Comparison of ENCODE assay signal across 8 cellular contexts in the genomic region with DNA sequence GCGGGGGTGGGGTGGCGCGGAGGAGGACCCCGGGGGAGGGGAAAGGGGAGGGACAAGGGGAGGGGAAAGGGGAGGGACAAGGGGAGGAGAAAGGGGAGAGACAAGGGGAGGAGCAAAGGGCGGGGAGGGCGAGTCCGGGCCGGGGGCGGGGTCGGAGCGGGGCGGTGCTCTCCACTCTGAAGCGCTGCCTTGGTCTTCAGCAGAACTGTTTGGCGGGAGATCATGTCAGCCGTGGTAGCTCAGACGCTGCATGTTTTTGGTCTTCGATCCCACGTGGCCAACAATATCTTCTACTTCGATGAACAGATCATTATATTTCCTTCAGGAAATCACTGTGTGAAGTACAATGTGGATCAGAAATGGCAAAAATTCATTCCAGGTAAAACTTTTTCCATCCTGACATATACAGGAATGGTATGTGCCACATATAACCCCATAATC. TPM values are rescaled to one million over a fixed set of nuclear protein-coding genes. Genes with fewer than 3 reads are reported as not detected.
DNase-seq lines count a peak whose midpoint lies in the region; ATAC-seq and TF ChIP-seq lines count a peak whose summit lies in the region.

No MANE protein-coding gene starts in this region.

- TF ChIP-seq CTCF in GM23338 (conservative IDR thresholded peaks at IDR 0.05; ENCODE audit: low read depth in 2 of 2) (no peak), Loucy (conservative IDR thresholded peaks at IDR 0.05; ENCODE audit: low read length) (no peak), RWPE1 (conservative IDR thresholded peaks at IDR 0.05; ENCODE audit: low read depth) (no peak), osteocyte (IDR thresholded peaks at IDR 0.05) (no peak)

- POLR2A ChIA-PET in RWPE1 (lab: Yijun Ruan, JAX; ENCODE audit: low non-redundant PET) = interaction anchor here (0.7 to 0.8 kb wide), 2 partner anchors 37 to 747 kb away, joined by 4 read pairs; no protein-coding TSS in a partner anchor

- peak overlapping the region; percentile 96 for H3K4me3 Mint-ChIP-seq in GM23338
- peak overlapping the region; percentile 93 for H3K4me3 Mint-ChIP-seq in activated naive CD4-positive, alpha-beta T cell treated with anti-CD3 and anti-CD28 coated beads, Interleukin-2, amount 50 U/mL, for 24 hours
- peak overlapping the region; percentile 97 for H3K4me3 Mint-ChIP-seq in osteocyte (ENCODE audit: unreplicated experiment)

- H3K36me3 Mint-ChIP-seq in GM23338 (ENCODE audit: low read depth) (peaks cover 34% of the 10 kb centered on the region), osteocyte (ENCODE audit: unreplicated experiment) (peaks cover 22% of the 10 kb centered on the region)
- H3K36me3 Mint-ChIP-seq in activated naive CD4-positive, alpha-beta T cell treated with anti-CD3 and anti-CD28 coated beads, Interleukin-2, amount 50 U/mL, for 24 hours = peaks cover 26% of the 10 kb centered on the region

- H3K27ac Mint-ChIP-seq in GM23338 (0 out of 2 replicates have a peak overlapping the region, but pooled peaks have one; percentile 49), osteocyte (ENCODE audit: unreplicated experiment) (peak overlapping the region; percentile 90)
- no peak overlapping the region for H3K27ac Mint-ChIP-seq in activated naive CD4-positive, alpha-beta T cell treated with anti-CD3 and anti-CD28 coated beads, Interleukin-2, amount 50 U/mL, for 24 hours

- peak; percentile 86 for DNase-seq in DMS114 treated with DMSO at 0.1 percent for 48 hours (lab: John Stamatoyannopoulos, UW; ENCODE audit: unreplicated experiment)
- DNase-seq in GM23338 (ENCODE audit: low spot score) = peak; percentile 87
- DNase-seq in RWPE1 (ENCODE audit: low spot score) = peak; percentile 97
- peak; percentile 85 for DNase-seq in Right ventricle myocardium inferior (ENCODE audit: missing footprints)
- DNase-seq in osteocyte (ENCODE audit: extremely low spot score, unreplicated experiment) = peak; percentile 91

- peaks cover 12% of the 10 kb centered on the region; the same call in 1 of the 2 replicates for H3K27me3 ChIP-seq in GM23338 (ENCODE audit: insufficient read depth)
- H3K27me3 ChIP-seq in Loucy (ENCODE audit: insufficient read depth, low read length, poor library complexity, severe bottlenecking) = peaks cover 6% of the 10 kb centered on the region
- H3K27me3 ChIP-seq in thymus (ENCODE audit: control insufficient read depth, insufficient read depth) = no peaks in the 10 kb centered on the region

- H3K9me3 ChIP-seq in Loucy (ENCODE audit: insufficient read depth, low read depth, low read length) (no peaks in the 10 kb centered on the region), thymus (ENCODE audit: control insufficient read depth) (no peaks in the 10 kb centered on the region)

- CTCF ChIA-PET in RWPE1 (lab: Yijun Ruan, JAX) = interaction anchor here (1.0 kb wide), 1 partner anchor 11 kb away, joined by 3 read pairs; no protein-coding TSS in a partner anchor

- H3K27me3 Mint-ChIP-seq in GM23338 (ENCODE audit: insufficient read depth, low read depth, poor library complexity) (peaks cover 2% of the 10 kb centered on the region), osteocyte (ENCODE audit: unreplicated experiment) (peaks cover 4% of the 10 kb centered on the region)
- H3K27me3 Mint-ChIP-seq in activated naive CD4-positive, alpha-beta T cell treated with anti-CD3 and anti-CD28 coated beads, Interleukin-2, amount 50 U/mL, for 24 hours = peaks cover 12% of the 10 kb centered on the region

- H3F3A ChIP-seq in GM23338 (replicated peaks; ENCODE audit: low read depth) (no peaks in the 10 kb centered on the region; the same call in 1 of the 2 replicates), Loucy (ENCODE audit: low read depth) (no peaks in the 10 kb centered on the region)

- intact Hi-C loops in Right ventricle myocardium inferior (cut with DNase I) = loop anchor here (5.0 kb wide), 1 partner anchor 35 kb away; no protein-coding TSS in a partner anchor

- no peak overlapping the region for H3K27ac ChIP-seq in GM23338 (ENCODE audit: low read depth)
- H3K27ac ChIP-seq in RWPE1 = peak overlapping the region; percentile 59
- H3K27ac ChIP-seq in thymus (ENCODE audit: low read depth) = no peak overlapping the region

- H3K4me2 ChIP-seq in GM23338 (peak overlapping the region; percentile 96), Loucy (ENCODE audit: low read depth, low read length, poor library complexity, severe bottlenecking) (peak overlapping the region; percentile 99)

- H3K4me3 ChIP-seq in GM23338 (peak overlapping the region; percentile 97), Loucy (ENCODE audit: low read length, poor library complexity, severe bottlenecking) (peak overlapping the region; percentile 99), thymus (ENCODE audit: low read length) (peak overlapping the region; percentile 76)

- H3K79me2 ChIP-seq in GM23338 (replicated peaks; ENCODE audit: insufficient read depth) (peaks cover 41% of the 10 kb centered on the region), Loucy (ENCODE audit: insufficient read depth, low read length) (peaks cover 13% of the 10 kb centered on the region; the same call in 1 of the 2 replicates)

- ATAC-seq in GM23338 = peak; percentile 79
- peak; percentile 98 for ATAC-seq in Right ventricle myocardium inferior

- H3K36me3 ChIP-seq in GM23338 (ENCODE audit: insufficient read depth) (peaks cover 25% of the 10 kb centered on the region), Loucy (ENCODE audit: insufficient read depth, low read length) (peaks cover 6% of the 10 kb centered on the region; the same call in 1 of the 2 replicates), thymus (ENCODE audit: control insufficient read depth, insufficient read depth) (peaks cover 7% of the 10 kb centered on the region)

- H3K9ac ChIP-seq in Loucy (ENCODE audit: low read depth, low read length, poor library complexity, severe bottlenecking) = peak overlapping the region; percentile 18

- WGBS in thymus = 3% methylated on average over 19 of the region's 19 CpGs

- peaks cover 17% of the 10 kb centered on the region for H3K4me1 Mint-ChIP-seq in GM23338
- H3K4me1 Mint-ChIP-seq in activated naive CD4-positive, alpha-beta T cell treated with anti-CD3 and anti-CD28 coated beads, Interleukin-2, amount 50 U/mL, for 24 hours = peaks cover 43% of the 10 kb centered on the region
- peaks cover 21% of the 10 kb centered on the region for H3K4me1 Mint-ChIP-seq in osteocyte (ENCODE audit: unreplicated experiment)

- H2AFZ ChIP-seq in GM23338 (peak overlapping the region; percentile 96), Loucy (ENCODE audit: low read length) (peak overlapping the region; percentile 92)

- H3K4me1 ChIP-seq in GM23338 (ENCODE audit: insufficient read depth) (peaks cover 22% of the 10 kb centered on the region), Loucy (ENCODE audit: insufficient read depth, low read length, poor library complexity, severe bottlenecking) (peaks cover 12% of the 10 kb centered on the region), thymus (ENCODE audit: control insufficient read depth, insufficient read depth, low read length) (peaks cover 6% of the 10 kb centered on the region)

- no peaks in the 10 kb centered on the region for H3K9me2 ChIP-seq in GM23338 (ENCODE audit: insufficient read depth)
- H3K9me2 ChIP-seq in Loucy (replicated peaks; ENCODE audit: low read depth, low read length) = no peaks in the 10 kb centered on the region

- H4K20me1 ChIP-seq in GM23338 (replicated peaks; ENCODE audit: insufficient read depth) (peaks cover 2% of the 10 kb centered on the region; the same call in 1 of the 2 replicates), Loucy (ENCODE audit: insufficient read depth, low read length, poor library complexity, severe bottlenecking) (peaks cover 7% of the 10 kb centered on the region)

- no peaks in the 10 kb centered on the region; the same call in 1 of the 3 replicates for H3K9me3 Mint-ChIP-seq in GM23338
- no peaks in the 10 kb centered on the region for H3K9me3 Mint-ChIP-seq in activated naive CD4-positive, alpha-beta T cell treated with anti-CD3 and anti-CD28 coated beads, Interleukin-2, amount 50 U/mL, for 24 hours
- H3K9me3 Mint-ChIP-seq in osteocyte (ENCODE audit: unreplicated experiment) = no peaks in the 10 kb centered on the region

TF ChIP-seq in GM23338, 12 proteins besides CTCF, POLR2A, EP300 and RAD21:
- TF ChIP-seq JUNB (IDR thresholded peaks at IDR 0.05; ENCODE audit: unreplicated experiment) (no peak), ZNF331 (CRISPR knock-in tag; IDR thresholded peaks at IDR 0.05; ENCODE audit: low read depth) (no peak), NANOG (IDR thresholded peaks at IDR 0.05; ENCODE audit: borderline replicate concordance) (no peak)

RNA-seq across cellular contexts. Expression of a gene that starts 0.4 kb away (rescaled TPM):
- total RNA-seq in GM23338 (2014; rRNA removed; shearing (Covaris generic)) = 0.38 and 1.6 TPM in 2 replicates
- polyA plus RNA-seq in GM23338 (2016; fragmentation: Nextera tagmentation; extraction: Ambion mirVana) (0.37 and 0.45 TPM in 2 replicates), thymus (0.16 TPM)
- total RNA-seq in Right ventricle myocardium inferior (not detected), osteocyte (0.24 TPM in 1 of 2 replicates, not detected in the other)

RNA-seq across cellular contexts. Expression of a gene that starts 0.5 kb away (rescaled TPM):
- 116 and 130 TPM in 2 replicates for total RNA-seq in GM23338 (2014; rRNA removed; shearing (Covaris generic))
- polyA plus RNA-seq in GM23338 (2016; fragmentation: Nextera tagmentation; extraction: Ambion mirVana) = 226 and 249 TPM in 2 replicates
- 26.8 TPM for total RNA-seq in Right ventricle myocardium inferior
- total RNA-seq in osteocyte = 38.3 and 42.8 TPM in 2 replicates
- 41.3 TPM for polyA plus RNA-seq in thymus
